ENCODE assay signal across 23 cellular contexts in the genomic region with DNA sequence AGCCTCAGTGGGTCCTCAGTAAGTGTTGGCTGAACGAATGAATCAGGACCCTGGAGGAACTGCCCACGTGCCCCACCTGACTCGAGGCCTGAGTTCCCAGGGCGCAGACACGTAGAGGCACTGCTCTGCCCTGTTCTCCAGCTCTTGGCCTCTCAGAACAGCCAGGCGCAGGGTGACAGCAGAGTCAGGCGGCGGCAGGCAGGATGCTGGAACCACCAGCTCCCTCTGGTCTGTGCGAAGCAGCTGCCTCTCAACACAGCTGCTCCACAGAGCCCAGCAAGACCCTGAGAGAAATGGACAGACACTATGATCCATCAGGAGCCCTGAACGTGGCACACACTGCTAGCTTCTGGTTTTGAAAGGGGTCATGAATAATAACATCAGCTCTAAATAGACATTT. TPM values are rescaled to one million over a fixed set of nuclear protein-coding genes. Genes with fewer than 3 reads are reported as not detected.
"Had no signal": no experiment of that assay in that cellular context is flagged by ENCODE, and none has a peak within 500 bp of the region (broad histone marks: within the 10 kb centered on the region; RNA-seq: fewer than 3 reads in every experiment).

No MANE protein-coding gene starts in this region.

- H3K27me3 Mint-ChIP-seq: activated CD8-positive, alpha-beta T cell treated with anti-CD3 and anti-CD28 coated beads for 36 hours; type B pancreatic cell had no signal

- DNase-seq: activated B cell treated with CpG ODN at 0.5 μM for 24 hours; activated CD4-positive, alpha-beta T cell treated with anti-CD3 and anti-CD28 coated beads for 4 hours; activated CD8-positive, alpha-beta memory T cell treated with anti-CD3 and anti-CD28 coated beads, Interleukin-2, amount 50 U/mL, for 4 hours; activated CD8-positive, alpha-beta T cell treated with anti-CD3 and anti-CD28 coated beads for 36 hours; activated effector memory CD4-positive, alpha-beta T cell treated with Interleukin-2 at 50 U/mL for 16 hours; activated naive CD4-positive, alpha-beta T cell treated with anti-CD3 and anti-CD28 coated beads, Interleukin-2, amount 50 U/mL, for 16 hours; activated T-cell treated with anti-CD3 and anti-CD28 coated beads, Interleukin-2, amount 50 U/mL, for 4 hours; dermis blood vessel endothelial cell; effector memory CD8-positive, alpha-beta T cell; esophagus squamous epithelium; kidney; mammary epithelial cell; naive B cell; ovary; retina; SK-N-SH; stimulated activated CD4-positive, alpha-beta T cell treated with anti-CD3 and anti-CD28 coated beads, Interleukin-2, amount 100 ng/mL, for 24 hours; stimulated activated naive CD8-positive, alpha-beta T cell treated with anti-CD3 and anti-CD28 coated beads, Interleukin-15, Interleukin-2, amounts not matched to agents 100 U/mL and 50 U/mL, for 24 hours; T-cell had no signal

- H3K27ac Mint-ChIP-seq: activated B cell treated with CpG ODN at 0.5 μM for 24 hours; activated CD8-positive, alpha-beta T cell treated with anti-CD3 and anti-CD28 coated beads for 36 hours; effector memory CD8-positive, alpha-beta T cell; naive B cell; T-cell; type B pancreatic cell had no signal

- H3K4me3 Mint-ChIP-seq: activated B cell treated with CpG ODN at 0.5 μM for 24 hours; activated CD8-positive, alpha-beta T cell treated with anti-CD3 and anti-CD28 coated beads for 36 hours; activated T-cell treated with anti-CD3 and anti-CD28 coated beads, Interleukin-2, amount 50 U/mL, for 4 hours; effector memory CD8-positive, alpha-beta T cell; naive B cell; neural crest cell; T-cell; type B pancreatic cell had no signal

- H3K4me1 Mint-ChIP-seq: activated B cell treated with CpG ODN at 0.5 μM for 24 hours, naive B cell, T-cell had no signal

- H3K9me3 Mint-ChIP-seq: activated B cell treated with CpG ODN at 0.5 μM for 24 hours; activated CD8-positive, alpha-beta T cell treated with anti-CD3 and anti-CD28 coated beads for 36 hours; activated T-cell treated with anti-CD3 and anti-CD28 coated beads, Interleukin-2, amount 50 U/mL, for 4 hours; effector memory CD8-positive, alpha-beta T cell; neural crest cell; T-cell; type B pancreatic cell had no signal

- H3K36me3 Mint-ChIP-seq: naive B cell, T-cell, type B pancreatic cell had no signal

RNA-seq across cellular contexts. Expression of gene BCO1, which starts 53.1 kb away (rescaled TPM):
- total RNA-seq: activated B cell treated with CpG ODN at 0.5 μM for 24 hours; activated CD8-positive, alpha-beta T cell treated with anti-CD3 and anti-CD28 coated beads for 36 hours; activated T-cell treated with anti-CD3 and anti-CD28 coated beads, Interleukin-2, amount 50 U/mL, for 4 hours; chondrocyte; dermis blood vessel endothelial cell; mammary epithelial cell; mononuclear cell; neural crest cell; T-cell had no signal
